Comparison of ENCODE assay signal across 20 cellular contexts in the genomic region with DNA sequence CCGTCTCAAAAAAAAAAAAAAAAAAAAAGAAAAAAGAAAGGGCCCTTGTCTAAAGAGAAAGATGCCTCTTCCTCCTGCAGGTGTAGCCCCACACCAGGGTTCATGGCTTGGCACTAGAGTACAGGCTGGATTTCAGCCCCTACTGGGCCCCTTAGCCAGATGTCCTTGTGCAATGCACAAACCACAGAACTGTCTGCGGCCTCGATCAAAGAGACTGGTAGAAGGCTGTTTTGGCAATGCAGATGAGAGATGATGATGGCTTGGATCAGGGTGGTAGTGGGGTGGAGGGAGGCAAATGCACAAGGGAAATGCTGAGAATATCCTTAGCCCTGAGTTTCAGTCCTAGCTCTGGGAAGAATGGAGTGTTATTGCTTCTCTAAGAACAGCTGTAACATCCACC. TPM values are rescaled to one million over a fixed set of nuclear protein-coding genes. Genes with fewer than 3 reads are reported as not detected.
DNase-seq lines count a peak whose midpoint lies in the region; ATAC-seq, FAIRE-seq and TF ChIP-seq lines count a peak whose summit lies in the region.
"Had no signal": no experiment of that assay in that cellular context is flagged by ENCODE, and none has a peak within 500 bp of the region (broad histone marks: within the 10 kb centered on the region; RNA-seq: fewer than 3 reads in every experiment).

No MANE protein-coding gene starts in this region.

- H3K27ac ChIP-seq in HepG2 (ENCODE audit: extremely low read length, insufficient read depth, low read length) (no peak overlapping the region), SK-N-SH (ENCODE audit: low read depth in 2 of 2, low read length in 1 of 2) (no peak overlapping the region)
- H3K27ac ChIP-seq: ascending aorta, foreskin keratinocyte, left lung, ovary, right lobe of liver, vagina had no signal

- TF ChIP-seq EP300 in HepG2 (IDR thresholded peaks at IDR 0.05; ENCODE audit: low read depth in 2 of 2, low read length in 2 of 2), result peak in 1 of 2 experiments; percentile 27; a peak in 1 of 4 replicates
- TF ChIP-seq EP300 in HepG2 (CRISPR knock-in tag; IDR thresholded peaks at IDR 0.05; ENCODE audit: borderline replicate concordance), result no peak
- no peak for TF ChIP-seq EP300 in SK-N-SH (IDR thresholded peaks at IDR 0.05; ENCODE audit: borderline replicate concordance in 1 of 2, low read depth in 1 of 2, low read length in 1 of 2)

- peaks cover 20% of the 10 kb centered on the region for H3K4me1 Mint-ChIP-seq in activated CD8-positive, alpha-beta T cell treated with anti-CD3 and anti-CD28 coated beads, Interleukin-2, amount 10 ng/mL, durations not matched to agents 7 days and 5 days (ENCODE audit: low read depth)

- TF ChIP-seq RAD21 in HepG2 (CRISPR knock-in tag; IDR thresholded peaks at IDR 0.05) (no peak), SK-N-SH (IDR thresholded peaks at IDR 0.05; ENCODE audit: low read length) (no peak)

- H3K9ac ChIP-seq in HepG2 (ENCODE audit: insufficient read depth, low read depth, low read length) (no peak overlapping the region), SK-N-SH (no peak overlapping the region)

- peak; percentile 3 for DNase-seq in activated CD4-positive, alpha-beta T cell treated with anti-CD3 and anti-CD28 coated beads for 48 hours
- no peak for DNase-seq in activated CD4-positive, alpha-beta T cell treated with anti-CD3 and anti-CD28 coated beads for 1 hour
- peak; percentile 83 for DNase-seq in MV-4-11 (lab: John Stamatoyannopoulos, UW)
- peak; percentile 20 for DNase-seq in activated CD8-positive, alpha-beta T cell treated with anti-CD3 and anti-CD28 coated beads, Interleukin-2, amount 10 ng/mL, durations not matched to agents 7 days and 5 days
- DNase-seq in HepG2 (ENCODE audit: low spot score), result peak; percentile 45
- no peak for DNase-seq in SK-N-SH
- DNase-seq: activated gamma-delta T cell treated with Interleukin-2 at 50 U/mL for 16 hours; CD4-positive, alpha-beta T cell; foreskin keratinocyte; left lung; NCI-H2107; NCI-H526; ovary; right lobe of liver; stimulated activated CD4-positive, alpha-beta T cell treated with anti-CD3 and anti-CD28 coated beads, Interleukin-1b, Interleukin-23, amount 100 ng/mL, for 48 hours had no signal

- H3K36me3 ChIP-seq in HepG2 (replicated peaks in 1 of 2; ENCODE audit: control insufficient read depth in 1 of 2, insufficient read depth in 2 of 2, low read length in 2 of 2), result no peaks in the 10 kb centered on the region
- no peaks in the 10 kb centered on the region for H3K36me3 ChIP-seq in SK-N-SH (replicated peaks in 1 of 2; ENCODE audit: control insufficient read depth in 1 of 2, insufficient read depth in 2 of 2, low read length in 1 of 2)
- H3K36me3 ChIP-seq: ascending aorta, left lung, ovary, right lobe of liver, vagina had no signal

- FAIRE-seq in HepG2 (lab: Jason Lieb, UNC), result peak; percentile 49
- FAIRE-seq: RCC 7860 had no signal

- POLR2A ChIA-PET in activated CD8-positive, alpha-beta T cell treated with anti-CD3 and anti-CD28 coated beads, Interleukin-2, amount 10 ng/mL, durations not matched to agents 7 days and 5 days (lab: Charles Lee), result no interaction called here
- POLR2A ChIA-PET in HepG2 (lab: Yijun Ruan, JAX) (no interaction called here), SK-N-SH (lab: Yijun Ruan, JAX) (no interaction called here)

- H3K9me3 ChIP-seq in HepG2 (ENCODE audit: low read length), result no peaks in the 10 kb centered on the region
- H3K9me3 ChIP-seq in SK-N-SH, result no peaks in the 10 kb centered on the region
- H3K9me3 ChIP-seq: ascending aorta, left lung, ovary, right lobe of liver, vagina had no signal

- no peak overlapping the region for H3K27ac Mint-ChIP-seq in activated CD8-positive, alpha-beta T cell treated with anti-CD3 and anti-CD28 coated beads, Interleukin-2, amount 10 ng/mL, durations not matched to agents 7 days and 5 days
- H3K27ac Mint-ChIP-seq: CD4-positive, alpha-beta T cell had no signal

- intact Hi-C loops in HepG2 (cut with micrococcal nuclease; ENCODE audit: unreplicated experiment), result no loop called here

- H3K4me3 Mint-ChIP-seq in activated CD8-positive, alpha-beta T cell treated with anti-CD3 and anti-CD28 coated beads, Interleukin-2, amount 10 ng/mL, durations not matched to agents 7 days and 5 days, result no peak overlapping the region
- H3K4me3 Mint-ChIP-seq: CD4-positive, alpha-beta T cell had no signal

- H3K4me1 ChIP-seq in HepG2 (ENCODE audit: insufficient read depth, low read length), result peaks cover 6% of the 10 kb centered on the region; the same call in 1 of the 2 replicates
- H3K4me1 ChIP-seq in SK-N-SH (ENCODE audit: control insufficient read depth in 1 of 2, insufficient read depth in 2 of 2, low read depth in 1 of 2, low read length in 1 of 2), result no peaks in the 10 kb centered on the region
- H3K4me1 ChIP-seq: ascending aorta, foreskin keratinocyte, left lung, right lobe of liver, vagina had no signal

- H2AFZ ChIP-seq in HepG2 (ENCODE audit: low read length), result no peak overlapping the region
- H2AFZ ChIP-seq in SK-N-SH (ENCODE audit: low read depth), result no peak overlapping the region

- no peaks in the 10 kb centered on the region for H3K36me3 Mint-ChIP-seq in activated CD8-positive, alpha-beta T cell treated with anti-CD3 and anti-CD28 coated beads, Interleukin-2, amount 10 ng/mL, durations not matched to agents 7 days and 5 days (ENCODE audit: low read depth)

- H3K27me3 Mint-ChIP-seq in activated CD8-positive, alpha-beta T cell treated with anti-CD3 and anti-CD28 coated beads, Interleukin-2, amount 10 ng/mL, durations not matched to agents 7 days and 5 days (ENCODE audit: low read depth), result peaks cover 31% of the 10 kb centered on the region

- no peaks in the 10 kb centered on the region for H3K9me3 Mint-ChIP-seq in activated CD8-positive, alpha-beta T cell treated with anti-CD3 and anti-CD28 coated beads, Interleukin-2, amount 10 ng/mL, durations not matched to agents 7 days and 5 days (ENCODE audit: insufficient read depth)
- H3K9me3 Mint-ChIP-seq: CD4-positive, alpha-beta T cell had no signal

- CTCF ChIA-PET in activated CD8-positive, alpha-beta T cell treated with anti-CD3 and anti-CD28 coated beads, Interleukin-2, amount 10 ng/mL, durations not matched to agents 7 days and 5 days (lab: Charles Lee), result no interaction called here
- CTCF ChIA-PET in HepG2 (lab: Yijun Ruan, JAX; ENCODE audit: low intra/inter-chr PET ratio, low total read pairs) (no interaction called here), SK-N-SH (lab: Yijun Ruan, JAX) (interaction anchor here (0.9 kb wide), 1 partner anchor 82 kb away, joined by 3 read pairs; no protein-coding TSS in a partner anchor)

- no peak for ATAC-seq in activated CD8-positive, alpha-beta T cell treated with anti-CD3 and anti-CD28 coated beads, Interleukin-2, amount 10 ng/mL, durations not matched to agents 7 days and 5 days
- ATAC-seq in HepG2 (peak; percentile 86), GM18511 (IDR thresholded peaks at IDR 0.05; ENCODE audit: unreplicated experiment) (no peak), HG03565 (IDR thresholded peaks at IDR 0.05; ENCODE audit: unreplicated experiment) (no peak)
- ATAC-seq: foreskin keratinocyte, left lung had no signal

- TF ChIP-seq CTCF in HepG2 (CRISPR knock-in tag; IDR thresholded peaks at IDR 0.05) (no peak), SK-N-SH (IDR thresholded peaks at IDR 0.05) (no peak)

- no peaks in the 10 kb centered on the region for H3K9me2 ChIP-seq in SK-N-SH

- no peaks in the 10 kb centered on the region for H3F3A ChIP-seq in SK-N-SH (replicated peaks; ENCODE audit: insufficient read depth)

- H4K20me1 ChIP-seq in HepG2 (ENCODE audit: insufficient read depth, low read length) (no peaks in the 10 kb centered on the region), SK-N-SH (ENCODE audit: insufficient read depth) (no peaks in the 10 kb centered on the region)

- H3K27me3 ChIP-seq in HepG2 (ENCODE audit: control insufficient read depth in 1 of 2, insufficient read depth in 2 of 2, low read length in 2 of 2) (no peaks in the 10 kb centered on the region), SK-N-SH (ENCODE audit: insufficient read depth) (0 out of 2 replicates have a peak, but pooled peaks cover 15% of the 10 kb centered on the region)
- H3K27me3 ChIP-seq: ascending aorta, foreskin keratinocyte, ovary, right lobe of liver, vagina had no signal

- WGBS in HepG2 (ENCODE audit: low lambda C conversion rate), result 0% methylated on average over 3 of the region's 3 CpGs
- WGBS in SK-N-SH (ENCODE audit: low lambda C conversion rate), result 64% methylated on average over 3 of the region's 3 CpGs

- H3K79me2 ChIP-seq in HepG2 (ENCODE audit: insufficient read depth, low read length), result no peaks in the 10 kb centered on the region
- no peaks in the 10 kb centered on the region for H3K79me2 ChIP-seq in SK-N-SH (ENCODE audit: insufficient read depth)

- H3K4me3 ChIP-seq in HepG2 (replicated peaks in 1 of 3; ENCODE audit: insufficient read depth in 1 of 3, low read depth in 2 of 3, low read length in 3 of 3), result no peak overlapping the region
- no peak overlapping the region for H3K4me3 ChIP-seq in SK-N-SH (ENCODE audit: low read depth in 2 of 2, low read length in 1 of 2)
- H3K4me3 ChIP-seq: ascending aorta, left lung, ovary, right lobe of liver, vagina had no signal

- no peak for TF ChIP-seq POLR2A in HepG2 (IDR thresholded peaks at IDR 0.05; ENCODE audit: insufficient read depth in 1 of 2, low read depth in 2 of 2, low read length in 2 of 2)

- H3K4me2 ChIP-seq in HepG2 (ENCODE audit: low read depth, low read length), result no peak overlapping the region
- no peak overlapping the region for H3K4me2 ChIP-seq in SK-N-SH

- BruUV-seq in HepG2 (replicated peaks; lab: Mats Ljungman, UMichigan), result no TSS peak

- in situ Hi-C loops in HepG2 (cut with HindIII; ENCODE audit: extremely low pct_ligation_motif_present, low pct_unique_long_range_greater_than_20kb), result no loop called here

RNA-seq across cellular contexts. Expression of a gene that starts 26.5 kb away (rescaled TPM):
- total RNA-seq in activated CD8-positive, alpha-beta T cell treated with anti-CD3 and anti-CD28 coated beads, Interleukin-2, amount 10 ng/mL, durations not matched to agents 7 days and 5 days, result 10 to 100 TPM; 31.4 to 31.5 TPM
- 31.6 and 35.5 TPM in 2 replicates for total RNA-seq in HepG2 (2016; rRNA removed; fragmentation: Illumina TruSeq; extraction: Trizol)
- 6.4 and 7.6 TPM in 2 replicates for total RNA-seq in HepG2 (2016; cell fraction: cytosol; rRNA removed; fragmentation: Illumina TruSeq; extraction: Trizol; ENCODE audit: low read depth)
- 29.7 and 37.6 TPM in 2 replicates for total RNA-seq in HepG2 (2016; cell fraction: insoluble cytoplasmic fraction; rRNA removed; fragmentation: Illumina TruSeq; extraction: Trizol)
- total RNA-seq in HepG2 (2016; cell fraction: membrane; rRNA removed; fragmentation: Illumina TruSeq; extraction: Trizol), result 15.9 and 18.8 TPM in 2 replicates
- 15.9 and 16.1 TPM in 2 replicates for total RNA-seq in HepG2 (2016; cell fraction: nucleus; rRNA removed; fragmentation: Illumina TruSeq; extraction: Trizol)
- polyA plus RNA-seq in HepG2 (2011; rRNA removed) (9.5 and 10.9 TPM in 2 replicates), SK-N-SH (2012; rRNA removed) (23.7 and 32.8 TPM in 2 replicates)
- polyA plus RNA-seq in HepG2 (2011; cell fraction: cytosol; rRNA removed), result 10.1 and 10.6 TPM in 2 replicates
- polyA plus RNA-seq in HepG2 (2011; cell fraction: nucleus; rRNA removed), result 7.3 and 7.7 TPM in 2 replicates
- polyA plus RNA-seq in HepG2 (2012), result 15.9 and 23.8 TPM in 2 replicates
- 8.3 TPM in 2 replicates for polyA plus RNA-seq in HepG2 (2016; cell fraction: cytosol; fragmentation: Illumina TruSeq; extraction: Trizol; ENCODE audit: low read depth)
- 40.4 and 41.1 TPM in 2 replicates for polyA plus RNA-seq in HepG2 (2016; cell fraction: insoluble cytoplasmic fraction; fragmentation: Illumina TruSeq; extraction: Trizol; ENCODE audit: low read depth)
- polyA plus RNA-seq in HepG2 (2016; cell fraction: membrane; fragmentation: Illumina TruSeq; extraction: Trizol; ENCODE audit: low read depth), result 16.0 and 17.7 TPM in 2 replicates
- 34.8 and 35.1 TPM in 2 replicates for polyA plus RNA-seq in HepG2 (2016; cell fraction: nucleus; fragmentation: Illumina TruSeq; extraction: Trizol; ENCODE audit: insufficient read depth, low read depth)
- polyA minus RNA-seq in HepG2 (2011; rRNA and poly(A)+ RNA removed; ENCODE audit: low replicate concordance), result 3.3 and 9.7 TPM in 2 replicates
- polyA minus RNA-seq in HepG2 (2011; cell fraction: cytosol; rRNA and poly(A)+ RNA removed), result 3.2 and 4.5 TPM in 2 replicates
- polyA minus RNA-seq in HepG2 (2011; cell fraction: nucleus; rRNA and poly(A)+ RNA removed), result 3.2 and 3.7 TPM in 2 replicates
- polyA plus RNA-seq in SK-N-SH (2012; cell fraction: cytosol; rRNA removed), result 37.7 and 44.8 TPM in 2 replicates
- polyA plus RNA-seq in SK-N-SH (2012; cell fraction: nucleus; rRNA removed), result 14.6 and 16.1 TPM in 2 replicates

RNA-seq across cellular contexts. Expression of a gene that starts 55.9 kb away (rescaled TPM):
- total RNA-seq in activated CD8-positive, alpha-beta T cell treated with anti-CD3 and anti-CD28 coated beads, Interleukin-2, amount 10 ng/mL, durations not matched to agents 7 days and 5 days, result under 1 TPM; 0.03 to 0.05 TPM
- 0.62 and 1.2 TPM in 2 replicates for total RNA-seq in HepG2 (2016; rRNA removed; fragmentation: Illumina TruSeq; extraction: Trizol)
- total RNA-seq in HepG2 (2016; cell fraction: cytosol; rRNA removed; fragmentation: Illumina TruSeq; extraction: Trizol; ENCODE audit: low read depth), result 0.18 and 0.20 TPM in 2 replicates
- 0.61 and 1.1 TPM in 2 replicates for total RNA-seq in HepG2 (2016; cell fraction: insoluble cytoplasmic fraction; rRNA removed; fragmentation: Illumina TruSeq; extraction: Trizol)
- total RNA-seq in HepG2 (2016; cell fraction: membrane; rRNA removed; fragmentation: Illumina TruSeq; extraction: Trizol), result 0.24 and 0.31 TPM in 2 replicates
- 0.56 and 0.71 TPM in 2 replicates for total RNA-seq in HepG2 (2016; cell fraction: nucleus; rRNA removed; fragmentation: Illumina TruSeq; extraction: Trizol)
- 0.12 and 0.14 TPM in 2 replicates for polyA plus RNA-seq in HepG2 (2011; rRNA removed)
- 0.05 and 0.09 TPM in 2 replicates for polyA plus RNA-seq in HepG2 (2011; cell fraction: cytosol; rRNA removed)
- polyA plus RNA-seq in HepG2 (2011; cell fraction: nucleus; rRNA removed), result 0.11 and 0.29 TPM in 2 replicates
- polyA plus RNA-seq in HepG2 (2012), result 0.07 and 0.11 TPM in 2 replicates
- polyA plus RNA-seq in HepG2 (2016; cell fraction: cytosol; fragmentation: Illumina TruSeq; extraction: Trizol; ENCODE audit: low read depth), result 0.01 TPM in 2 replicates
- polyA plus RNA-seq in HepG2 (2016; cell fraction: insoluble cytoplasmic fraction; fragmentation: Illumina TruSeq; extraction: Trizol; ENCODE audit: low read depth), result 0.29 TPM in 2 replicates
- polyA plus RNA-seq in HepG2 (2016; cell fraction: membrane; fragmentation: Illumina TruSeq; extraction: Trizol; ENCODE audit: low read depth), result 0.05 and 0.09 TPM in 2 replicates
- 0.49 and 0.51 TPM in 2 replicates for polyA plus RNA-seq in HepG2 (2016; cell fraction: nucleus; fragmentation: Illumina TruSeq; extraction: Trizol; ENCODE audit: insufficient read depth, low read depth)
- 0.02 and 0.08 TPM in 2 replicates for polyA minus RNA-seq in HepG2 (2011; rRNA and poly(A)+ RNA removed; ENCODE audit: low replicate concordance)
- polyA minus RNA-seq in HepG2 (2011; cell fraction: cytosol; rRNA and poly(A)+ RNA removed), result 0.09 and 0.30 TPM in 2 replicates
- polyA minus RNA-seq in HepG2 (2011; cell fraction: nucleus; rRNA and poly(A)+ RNA removed), result 0.39 and 0.99 TPM in 2 replicates
- 0.54 and 0.73 TPM in 2 replicates for polyA plus RNA-seq in SK-N-SH (2012; rRNA removed)
- polyA plus RNA-seq in SK-N-SH (2012; cell fraction: cytosol; rRNA removed), result 0.66 and 0.71 TPM in 2 replicates
- polyA plus RNA-seq in SK-N-SH (2012; cell fraction: nucleus; rRNA removed), result 0.67 and 1.4 TPM in 2 replicates

Comparison
In these comparisons a context has a peak if more than half of its experiments do, and no peak if none do; other contexts are left out.
1. DNase-seq: peak in activated CD4-positive, alpha-beta T cell treated with anti-CD3 and anti-CD28 coated beads for 48 hours (single experiment), MV-4-11 (single experiment), activated CD8-positive, alpha-beta T cell treated with anti-CD3 and anti-CD28 coated beads, Interleukin-2, amount 10 ng/mL, durations not matched to agents 7 days and 5 days (single experiment) and HepG2 (single experiment); none in activated CD4-positive, alpha-beta T cell treated with anti-CD3 and anti-CD28 coated beads for 1 hour (single experiment) and SK-N-SH (single experiment).